In the genomic region with DNA sequence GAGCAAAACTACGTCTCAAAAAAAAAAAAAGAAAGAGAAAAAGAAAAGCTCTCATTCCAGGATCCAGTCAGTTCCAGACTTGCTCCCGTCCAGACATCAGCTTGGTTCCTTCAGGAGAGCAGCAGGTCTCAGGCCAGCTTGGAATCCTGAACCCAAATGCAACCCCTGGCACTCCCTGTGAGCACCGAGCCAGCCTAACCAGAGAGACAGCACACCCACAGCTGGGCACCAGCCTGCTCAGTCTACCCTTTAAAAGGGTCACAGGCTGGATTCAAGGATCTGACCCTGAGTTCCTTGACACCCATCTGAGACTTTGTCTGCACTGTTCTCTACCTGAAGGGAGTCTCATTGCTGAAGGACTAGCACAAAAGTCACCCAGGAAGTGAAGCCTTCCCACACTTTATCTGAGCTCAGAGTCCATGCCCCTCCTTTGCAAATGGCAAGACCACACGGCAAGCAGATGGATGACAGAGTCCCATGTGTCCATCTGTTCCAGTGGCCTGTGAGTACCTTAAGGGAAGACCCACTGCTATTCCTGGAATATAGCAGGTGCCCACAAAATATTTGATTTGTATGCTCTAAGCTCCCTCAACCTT, we compare ENCODE assay signal across 2 cellular contexts.
TF ChIP-seq lines count a peak whose summit lies in the region.

No MANE protein-coding gene starts in this region.

TF ChIP-seq in SK-N-SH, 30 proteins besides CTCF, POLR2A, EP300 and RAD21 (continued from another document):
- TF ChIP-seq USF1 (IDR thresholded peaks at IDR 0.05; ENCODE audit: borderline replicate concordance, low read depth) (no peak), RCOR1 (IDR thresholded peaks at IDR 0.05; ENCODE audit: low read length) (no peak), TCF12 (IDR thresholded peaks at IDR 0.05) (no peak), YY1 (IDR thresholded peaks at IDR 0.05; ENCODE audit: low read depth) (no peak), USF2 (IDR thresholded peaks at IDR 0.05; ENCODE audit: borderline replicate concordance, low read depth, low read length) (no peak), MEF2A (IDR thresholded peaks at IDR 0.05; ENCODE audit: borderline replicate concordance, low read depth) (no peak), MAX (IDR thresholded peaks at IDR 0.05; ENCODE audit: low read depth) (no peak)
- TF ChIP-seq, protein P1, sequence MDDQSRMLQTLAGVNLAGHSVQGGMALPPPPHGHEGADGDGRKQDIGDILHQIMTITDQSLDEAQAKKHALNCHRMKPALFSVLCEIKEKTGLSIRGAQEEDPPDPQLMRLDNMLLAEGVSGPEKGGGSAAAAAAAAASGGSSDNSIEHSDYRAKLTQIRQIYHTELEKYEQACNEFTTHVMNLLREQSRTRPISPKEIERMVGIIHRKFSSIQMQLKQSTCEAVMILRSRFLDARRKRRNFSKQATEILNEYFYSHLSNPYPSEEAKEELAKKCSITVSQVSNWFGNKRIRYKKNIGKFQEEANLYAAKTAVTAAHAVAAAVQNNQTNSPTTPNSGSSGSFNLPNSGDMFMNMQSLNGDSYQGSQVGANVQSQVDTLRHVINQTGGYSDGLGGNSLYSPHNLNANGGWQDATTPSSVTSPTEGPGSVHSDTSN (IDR thresholded peaks at IDR 0.05), result no peak

TF ChIP-seq in SK-N-SH treated with all-trans-retinoic acid at 6 μM for 48 hours, 23 proteins besides CTCF, POLR2A, EP300 and RAD21 (continued from another document):
- TF ChIP-seq PATZ1 (CRISPR knock-in tag; IDR thresholded peaks at IDR 0.05; ENCODE audit: borderline replicate concordance) (no peak), ZNF565 (CRISPR knock-in tag; conservative IDR thresholded peaks at IDR 0.05; ENCODE audit: low read depth) (no peak), ZFP30 (CRISPR knock-in tag; IDR thresholded peaks at IDR 0.05) (no peak), SNAI2 (CRISPR knock-in tag; IDR thresholded peaks at IDR 0.05) (no peak), ZFP3 (CRISPR knock-in tag; IDR thresholded peaks at IDR 0.05) (no peak), CSRNP3 (CRISPR knock-in tag; IDR thresholded peaks at IDR 0.05) (no peak), CREB5 (CRISPR knock-in tag; IDR thresholded peaks at IDR 0.05; ENCODE audit: low read depth) (no peak), PPARA (CRISPR knock-in tag; IDR thresholded peaks at IDR 0.05; ENCODE audit: borderline replicate concordance) (no peak), BACH2 (CRISPR knock-in tag; IDR thresholded peaks at IDR 0.05; ENCODE audit: borderline replicate concordance) (no peak), ARNTL (CRISPR knock-in tag; IDR thresholded peaks at IDR 0.05; ENCODE audit: borderline replicate concordance, low read depth) (no peak), RARB (CRISPR knock-in tag; IDR thresholded peaks at IDR 0.05) (no peak), OSR1 (CRISPR knock-in tag; IDR thresholded peaks at IDR 0.05) (no peak), ISL1 (CRISPR knock-in tag; IDR thresholded peaks at IDR 0.05) (no peak)
